ENCODE assay signal across 17 cellular contexts in genomic region chr16:65057184-65057583, GRCh38.
DNase-seq lines count a peak whose midpoint lies in the region; ATAC-seq and TF ChIP-seq lines count a peak whose summit lies in the region.
"Had no signal": no experiment of that assay in that cellular context is flagged by ENCODE, and none has a peak within 500 bp of the region (broad histone marks: within the 10 kb centered on the region; RNA-seq: fewer than 3 reads in every experiment).

No MANE protein-coding gene starts in this region.

- no peak overlapping the region for H3K4ac ChIP-seq in mesenchymal stem cell (ENCODE audit: low read depth in 1 of 2, low read length in 2 of 2)

- no peak overlapping the region for H4K91ac ChIP-seq in mesenchymal stem cell (ENCODE audit: low read length)

- H3K79me2 ChIP-seq in smooth muscle cell (ENCODE audit: low read depth): peaks cover 100% of the 10 kb centered on the region

- peaks cover 15% of the 10 kb centered on the region for H3K4me1 ChIP-seq in mesenchymal stem cell (ENCODE audit: control insufficient read depth, insufficient read depth, low read depth, low read length)
- H3K4me1 ChIP-seq in smooth muscle cell (ENCODE audit: low read depth): peaks cover 44% of the 10 kb centered on the region
- H3K4me1 ChIP-seq in lower lobe of right lung: no peaks in the 10 kb centered on the region
- peaks cover 0 to 1% of the 10 kb centered on the region in 2 donors for H3K4me1 ChIP-seq in aorta (ENCODE audit: control insufficient read depth in 1 of 2, insufficient read depth in 2 of 2, low read length in 2 of 2)
- H3K4me1 ChIP-seq: A549 had no signal

- H3K9ac ChIP-seq in mesenchymal stem cell (ENCODE audit: low read length) (no peak overlapping the region), smooth muscle cell (ENCODE audit: low read depth) (no peak overlapping the region)

- H4K8ac ChIP-seq in mesenchymal stem cell (ENCODE audit: low read length): no peak overlapping the region

- H3K4me2 ChIP-seq in mesenchymal stem cell (ENCODE audit: low read length, poor library complexity, severe bottlenecking): no peak overlapping the region
- H3K4me2 ChIP-seq in smooth muscle cell: no peak overlapping the region
- H3K4me2 ChIP-seq: A549 had no signal

- H3K23ac ChIP-seq in mesenchymal stem cell (ENCODE audit: low read length in 2 of 2): no peak overlapping the region

- no peak overlapping the region for H2BK15ac ChIP-seq in mesenchymal stem cell (ENCODE audit: low read depth, poor library complexity, severe bottlenecking)

- peaks cover 4% of the 10 kb centered on the region for H3K79me1 ChIP-seq in mesenchymal stem cell (replicated peaks; ENCODE audit: low read length, poor library complexity, severe bottlenecking)

- H3F3A ChIP-seq in smooth muscle cell (ENCODE audit: low read depth): peaks cover 56% of the 10 kb centered on the region

- H3K36me3 ChIP-seq in mesenchymal stem cell (ENCODE audit: control insufficient read depth in 1 of 2, insufficient read depth in 2 of 2, low read depth in 1 of 2, low read length in 2 of 2) (peaks cover 0 to 75% of the 10 kb centered on the region in 2 experiments), smooth muscle cell (ENCODE audit: low read depth) (peaks cover 9% of the 10 kb centered on the region), lower lobe of right lung (no peaks in the 10 kb centered on the region), aorta (ENCODE audit: control insufficient read depth in 1 of 2, insufficient read depth in 2 of 2, low read length in 1 of 2) (no peaks in the 10 kb centered on the region)

- no peak overlapping the region for H3K14ac ChIP-seq in mesenchymal stem cell (ENCODE audit: low read length in 2 of 2)

- intact Hi-C loops in lower lobe of right lung (cut with DNase I) (no loop called here), aorta (cut with DNase I) (no loop called here)

- H3K9me3 ChIP-seq in mesenchymal stem cell (ENCODE audit: control insufficient read depth, low read length) (no peaks in the 10 kb centered on the region), smooth muscle cell (replicated peaks; ENCODE audit: low read depth) (no peaks in the 10 kb centered on the region), lower lobe of right lung (no peaks in the 10 kb centered on the region), aorta (ENCODE audit: control insufficient read depth, low read length) (no peaks in the 10 kb centered on the region)
- H3K9me3 ChIP-seq: A549 had no signal

- H2AFZ ChIP-seq in mesenchymal stem cell (ENCODE audit: low read depth, low read length) (no peak overlapping the region), smooth muscle cell (ENCODE audit: low read depth) (no peak overlapping the region)

- H3K27ac ChIP-seq in mesenchymal stem cell (ENCODE audit: low read length, poor library complexity, severe bottlenecking): peak overlapping the region; percentile 84
- peak overlapping the region; percentile 96 for H3K27ac ChIP-seq in smooth muscle cell (ENCODE audit: low read depth)
- no peak overlapping the region for H3K27ac ChIP-seq in lower lobe of right lung
- no peak overlapping the region for H3K27ac ChIP-seq in aorta (ENCODE audit: low read depth in 1 of 2, low read length in 2 of 2)
- H3K27ac ChIP-seq: 22Rv1, A549, C4-2B had no signal

- H2BK5ac ChIP-seq in mesenchymal stem cell (ENCODE audit: low read depth, low read length, poor library complexity, severe bottlenecking): no peak overlapping the region

- ATAC-seq in lower lobe of right lung (no peak), aorta (ENCODE audit: low FRiP score) (no peak)
- ATAC-seq: A549, HepG2 had no signal

- H2BK120ac ChIP-seq in mesenchymal stem cell (ENCODE audit: low read depth, low read length): no peak overlapping the region

- H3K4me3 ChIP-seq in mesenchymal stem cell (ENCODE audit: insufficient read depth in 1 of 2, low read depth in 1 of 2, low read length in 2 of 2) (no peak overlapping the region), smooth muscle cell (no peak overlapping the region), lower lobe of right lung (no peak overlapping the region), aorta (ENCODE audit: low read length in 2 of 2) (no peak overlapping the region)
- H3K4me3 ChIP-seq: A549 had no signal

- peaks cover 100% of the 10 kb centered on the region for H4K20me1 ChIP-seq in smooth muscle cell (ENCODE audit: low read depth)

- WGBS in mesenchymal stem cell: 88% methylated on average over 3 of the region's 3 CpGs
- 82% methylated on average over 3 of the region's 3 CpGs for WGBS in smooth muscle cell (ENCODE audit: low lambda C conversion rate)
- 93% methylated on average over 3 of the region's 3 CpGs for WGBS in aorta, 2 donors

- H3K27me3 ChIP-seq in mesenchymal stem cell (ENCODE audit: control insufficient read depth in 1 of 2, insufficient read depth in 1 of 2, low read length in 2 of 2) (no peaks in the 10 kb centered on the region), smooth muscle cell (ENCODE audit: low read depth) (no peaks in the 10 kb centered on the region), lower lobe of right lung (ENCODE audit: low read depth) (no peaks in the 10 kb centered on the region), aorta (ENCODE audit: control insufficient read depth in 1 of 2, insufficient read depth in 2 of 2, low read length in 1 of 2) (no peaks in the 10 kb centered on the region)

- no peak overlapping the region for H2BK12ac ChIP-seq in mesenchymal stem cell (ENCODE audit: low read length in 2 of 2)

- peak overlapping the region; percentile 68 for H2AK5ac ChIP-seq in mesenchymal stem cell (ENCODE audit: low read length, severe bottlenecking)

- TF ChIP-seq CTCF in smooth muscle cell (IDR thresholded peaks at IDR 0.05; ENCODE audit: borderline replicate concordance, insufficient read depth, poor library complexity, severe bottlenecking) (no peak), lower lobe of right lung (IDR thresholded peaks at IDR 0.05) (no peak)

- no peak overlapping the region for H3K18ac ChIP-seq in mesenchymal stem cell (ENCODE audit: low read depth in 1 of 2, low read length in 2 of 2)

- DNase-seq in NCI-H82 (lab: John Stamatoyannopoulos, UW): peak; percentile 6
- DNase-seq in NCI-H82 treated with DMSO at 0.1 percent for 48 hours (lab: John Stamatoyannopoulos, UW; ENCODE audit: unreplicated experiment): no peak
- DNase-seq in mesenchymal stem cell: no peak
- DNase-seq in smooth muscle cell (lab: John Stamatoyannopoulos, UW; ENCODE audit: unreplicated experiment): no peak
- DNase-seq in COR-L47 (lab: John Stamatoyannopoulos, UW): no peak
- no peak for DNase-seq in lower lobe of right lung
- no peak for DNase-seq in aorta
- DNase-seq: AML-193; CD4-positive, alpha-beta T cell; DMS153; DMS79; GDM1; H9 had no signal

Comparison
In these comparisons a context has a peak if more than half of its experiments do, and no peak if none do; other contexts are left out.
1. H3K27ac ChIP-seq: peak in mesenchymal stem cell (single experiment) and smooth muscle cell (single experiment); none in lower lobe of right lung (single experiment) and aorta (0 of 2).